In genomic region chr12:113358381-113359132, GRCh38 we compare ENCODE assay signal across 1 cellular context.
TF ChIP-seq lines count a peak whose summit lies in the region.

TSS of gene PLBD2 (plus strand) at chr12:113358587. CDS start at chr12:113358601, 14 bp downstream.

TF ChIP-seq in HepG2, 621 proteins besides CTCF, POLR2A, EP300 and RAD21 (continued from another document and continues in another):
- TF ChIP-seq IKZF5 (CRISPR knock-in tag; IDR thresholded peaks at IDR 0.05) (peak; percentile 14; the same call in 1 of the 2 replicates), RCOR2 (CRISPR knock-in tag; IDR thresholded peaks at IDR 0.05) (0 out of 2 replicates have a peak, but pooled peaks have one; percentile 11), MNT (IDR thresholded peaks at IDR 0.05) (0 out of 2 replicates have a peak, but pooled peaks have one; percentile 17), PBX2 (CRISPR knock-in tag; IDR thresholded peaks at IDR 0.05) (no peak), MYNN (CRISPR knock-in tag; IDR thresholded peaks at IDR 0.05; ENCODE audit: low read depth) (no peak), NAIF1 (CRISPR knock-in tag; IDR thresholded peaks at IDR 0.05; ENCODE audit: borderline replicate concordance) (no peak), XBP1 (CRISPR knock-in tag; IDR thresholded peaks at IDR 0.05) (no peak), ZNF572 (CRISPR knock-in tag; IDR thresholded peaks at IDR 0.05) (0 out of 2 replicates have a peak, but pooled peaks have one; percentile 25), THAP7 (CRISPR knock-in tag; IDR thresholded peaks at IDR 0.05) (no peak), MEIS2 (CRISPR knock-in tag; IDR thresholded peaks at IDR 0.05) (0 out of 2 replicates have a peak, but pooled peaks have one; percentile 7), MEF2D (CRISPR knock-in tag; IDR thresholded peaks at IDR 0.05) (no peak), ZNF773 (CRISPR knock-in tag; IDR thresholded peaks at IDR 0.05; ENCODE audit: borderline replicate concordance) (no peak; the same call in 1 of the 2 replicates), ZNF792 (CRISPR knock-in tag; IDR thresholded peaks at IDR 0.05) (no peak), ZNF101 (CRISPR knock-in tag; IDR thresholded peaks at IDR 0.05; ENCODE audit: borderline replicate concordance, low read depth) (no peak), DMAP1 (CRISPR knock-in tag; IDR thresholded peaks at IDR 0.05) (no peak), POGK (CRISPR knock-in tag; conservative IDR thresholded peaks at IDR 0.05) (0 out of 2 replicates have a peak, but pooled peaks have one; percentile 47), THRA (CRISPR knock-in tag; IDR thresholded peaks at IDR 0.05; ENCODE audit: borderline replicate concordance) (no peak), ZSCAN29 (CRISPR knock-in tag; conservative IDR thresholded peaks at IDR 0.05) (0 out of 2 replicates have a peak, but pooled peaks have one; percentile 32), KDM4B (CRISPR knock-in tag; IDR thresholded peaks at IDR 0.05) (no peak), NRL (CRISPR knock-in tag; IDR thresholded peaks at IDR 0.05; ENCODE audit: borderline replicate concordance) (no peak), ZNF543 (CRISPR knock-in tag; IDR thresholded peaks at IDR 0.05) (no peak), ETV5 (CRISPR knock-in tag; IDR thresholded peaks at IDR 0.05; ENCODE audit: borderline replicate concordance) (peak; percentile 36; the same call in 1 of the 2 replicates), STAG1 (CRISPR knock-in tag; IDR thresholded peaks at IDR 0.05) (peak; percentile 26; the same call in 1 of the 2 replicates), ZNF329 (CRISPR knock-in tag; IDR thresholded peaks at IDR 0.05; ENCODE audit: low read depth) (no peak), ZNF850 (CRISPR knock-in tag; conservative IDR thresholded peaks at IDR 0.05) (no peak), KDM6A (CRISPR knock-in tag; IDR thresholded peaks at IDR 0.05; ENCODE audit: low read depth) (no peak), HOXA9 (CRISPR knock-in tag; IDR thresholded peaks at IDR 0.05; ENCODE audit: borderline replicate concordance) (0 out of 2 replicates have a peak, but pooled peaks have one; percentile 19), YEATS2 (CRISPR knock-in tag; IDR thresholded peaks at IDR 0.05; ENCODE audit: borderline replicate concordance) (no peak), NFIC (IDR thresholded peaks at IDR 0.05; ENCODE audit: low read length) (no peak), ZFY (CRISPR knock-in tag; IDR thresholded peaks at IDR 0.05) (peak; percentile 82), ZNF367 (CRISPR knock-in tag; IDR thresholded peaks at IDR 0.05; ENCODE audit: borderline replicate concordance) (peak; percentile 8; the same call in 1 of the 2 replicates), SMARCC2 (IDR thresholded peaks at IDR 0.05) (no peak), KLF16 (CRISPR knock-in tag; IDR thresholded peaks at IDR 0.05) (0 out of 4 replicates have a peak, but pooled peaks of 1 of the 2 experiments have one; percentile 22), NR2F6 (IDR thresholded peaks at IDR 0.05) (no peak), NR2F6 (CRISPR knock-in tag; IDR thresholded peaks at IDR 0.05) (no peak), ARNT2 (CRISPR knock-in tag; IDR thresholded peaks at IDR 0.05; ENCODE audit: low read depth) (peak; percentile 67; the same call in 1 of the 2 replicates), IRF1 (CRISPR knock-in tag; IDR thresholded peaks at IDR 0.05; ENCODE audit: low read depth) (no peak), HNRNPK (IDR thresholded peaks at IDR 0.05; ENCODE audit: low read depth, low read length, poor library complexity, severe bottlenecking) (no peak), RBM39 (IDR thresholded peaks at IDR 0.05; ENCODE audit: low read depth, low read length, poor library complexity, severe bottlenecking) (no peak), NCOA5 (CRISPR knock-in tag; IDR thresholded peaks at IDR 0.05) (no peak), ZNF549 (CRISPR knock-in tag; IDR thresholded peaks at IDR 0.05) (no peak), KLF12 (CRISPR knock-in tag; IDR thresholded peaks at IDR 0.05; ENCODE audit: borderline replicate concordance) (no peak), GABPA (IDR thresholded peaks at IDR 0.05; ENCODE audit: low read depth, low read length) (no peak), GABPA (CRISPR knock-in tag; IDR thresholded peaks at IDR 0.05; ENCODE audit: low read depth) (no peak; the same call in 1 of the 2 replicates), ZNF383 (CRISPR knock-in tag; IDR thresholded peaks at IDR 0.05; ENCODE audit: borderline replicate concordance) (no peak), BCL3 (CRISPR knock-in tag; IDR thresholded peaks at IDR 0.05) (peak; percentile 71; the same call in 1 of the 2 replicates), ZNF350 (CRISPR knock-in tag; IDR thresholded peaks at IDR 0.05; ENCODE audit: borderline replicate concordance, low read depth) (no peak), ZFYVE20 (CRISPR knock-in tag; IDR thresholded peaks at IDR 0.05; ENCODE audit: borderline replicate concordance, low read depth) (no peak), ZNF761 (CRISPR knock-in tag; conservative IDR thresholded peaks at IDR 0.05) (peak; percentile 53; the same call in 1 of the 2 replicates), ELF1 (CRISPR knock-in tag; IDR thresholded peaks at IDR 0.05) (peak; percentile 72), ZNF331 (CRISPR knock-in tag; IDR thresholded peaks at IDR 0.05) (0 out of 2 replicates have a peak, but pooled peaks have one; percentile 20), KDM5A (IDR thresholded peaks at IDR 0.05; ENCODE audit: borderline replicate concordance, low read length) (no peak), ZNF709 (CRISPR knock-in tag; IDR thresholded peaks at IDR 0.05) (no peak), ZNF839 (CRISPR knock-in tag; IDR thresholded peaks at IDR 0.05; ENCODE audit: borderline replicate concordance) (peak; percentile 1; the same call in 1 of the 2 replicates), CEBPB (IDR thresholded peaks at IDR 0.05; ENCODE audit: borderline replicate concordance, low read depth, low read length) (no peak), GTF2F1 (IDR thresholded peaks at IDR 0.05; ENCODE audit: low read length) (no peak), ARID5B (CRISPR knock-in tag; IDR thresholded peaks at IDR 0.05) (peak; percentile 47; the same call in 1 of the 2 replicates), AGO2 (optimal IDR thresholded peaks at IDR 0.05; ENCODE audit: low read depth, low read length) (no peak)
